Comparison of ENCODE assay signal across 8 cellular contexts in the genomic region with DNA sequence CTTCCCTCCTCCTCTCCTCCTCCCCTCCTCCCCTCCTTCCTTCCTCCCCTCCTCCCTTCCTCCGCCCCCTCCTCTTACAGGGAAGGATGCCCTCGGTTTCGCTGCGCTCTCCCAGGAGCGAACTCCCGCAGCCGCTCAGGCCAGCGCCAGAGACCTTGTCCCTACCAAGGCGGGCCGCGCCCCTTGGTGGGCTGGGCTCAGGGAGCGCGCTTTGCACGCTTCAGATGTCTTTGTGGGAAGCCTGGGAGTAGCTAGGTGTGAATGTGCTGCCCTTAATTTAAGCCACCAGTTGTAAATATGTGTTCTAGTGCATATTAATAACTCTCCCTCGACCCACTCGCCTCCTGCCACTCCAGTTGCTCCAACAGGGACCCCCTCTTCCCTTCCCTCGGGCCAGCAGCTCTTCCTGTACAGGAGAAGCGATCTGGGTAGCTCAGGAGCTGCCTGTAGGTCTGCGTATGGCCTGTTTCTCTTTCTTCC.
DNase-seq lines count a peak whose midpoint lies in the region; ATAC-seq and TF ChIP-seq lines count a peak whose summit lies in the region.

No MANE protein-coding gene starts in this region.

- ATAC-seq in GM18868 (IDR thresholded peaks at IDR 0.05; ENCODE audit: unreplicated experiment) = no peak

- DNase-seq in COLO668 (lab: John Stamatoyannopoulos, UW; ENCODE audit: unreplicated experiment) (peak; percentile 57), LNCaP clone FGC (ENCODE audit: low read depth) (no peak), hepatic stellate cell (ENCODE audit: low spot score) (peak; percentile 22), skeletal muscle cell (ENCODE audit: low read depth) (peak; percentile 17), GF-D8 (lab: John Stamatoyannopoulos, UW) (no peak), CD1c-positive myeloid dendritic cell (ENCODE audit: extremely low spot score) (no peak)
- DNase-seq in activated naive CD4-positive, alpha-beta T cell treated with anti-CD3 and anti-CD28 coated beads, Interleukin-2, amount 10 ng/mL, durations not matched to agents 7 days and 5 days = peak; percentile 41

- TF ChIP-seq CTCF in LNCaP clone FGC (IDR thresholded peaks at IDR 0.05; ENCODE audit: control insufficient read depth, extremely low read depth, insufficient read depth) = no peak

- peaks cover 70% of the 10 kb centered on the region for H3K27me3 Mint-ChIP-seq in activated naive CD4-positive, alpha-beta T cell treated with anti-CD3 and anti-CD28 coated beads, Interleukin-2, amount 10 ng/mL, durations not matched to agents 7 days and 5 days

- no peak overlapping the region for H3K27ac Mint-ChIP-seq in activated naive CD4-positive, alpha-beta T cell treated with anti-CD3 and anti-CD28 coated beads, Interleukin-2, amount 10 ng/mL, durations not matched to agents 7 days and 5 days

- H3K4me3 ChIP-seq in LNCaP clone FGC (ENCODE audit: low read depth, low read length) (peak overlapping the region; percentile 55), skeletal muscle cell (ENCODE audit: low read depth, low read length) (peak overlapping the region; percentile 74)

- H3K4me1 Mint-ChIP-seq in activated naive CD4-positive, alpha-beta T cell treated with anti-CD3 and anti-CD28 coated beads, Interleukin-2, amount 10 ng/mL, durations not matched to agents 7 days and 5 days = peaks cover 17% of the 10 kb centered on the region

- H3K9me3 Mint-ChIP-seq in activated naive CD4-positive, alpha-beta T cell treated with anti-CD3 and anti-CD28 coated beads, Interleukin-2, amount 10 ng/mL, durations not matched to agents 7 days and 5 days = no peaks in the 10 kb centered on the region

- CTCF ChIA-PET in activated naive CD4-positive, alpha-beta T cell treated with anti-CD3 and anti-CD28 coated beads, Interleukin-2, amount 10 ng/mL, durations not matched to agents 7 days and 5 days (lab: Charles Lee) = interaction anchor here (1.0 to 1.8 kb wide), 6 partner anchors 12 to 150 kb away, joined by 3 to 9 read pairs (median 4); a partner anchor contains a TSS

- no peaks in the 10 kb centered on the region for H3K36me3 Mint-ChIP-seq in activated naive CD4-positive, alpha-beta T cell treated with anti-CD3 and anti-CD28 coated beads, Interleukin-2, amount 10 ng/mL, durations not matched to agents 7 days and 5 days

- H3K4me3 Mint-ChIP-seq in activated naive CD4-positive, alpha-beta T cell treated with anti-CD3 and anti-CD28 coated beads, Interleukin-2, amount 10 ng/mL, durations not matched to agents 7 days and 5 days = peak overlapping the region; percentile 82

Comparison
In these comparisons a context has a peak if more than half of its experiments do, and no peak if none do; other contexts are left out.
1. DNase-seq: peak in COLO668 (single experiment), activated naive CD4-positive, alpha-beta T cell treated with anti-CD3 and anti-CD28 coated beads, Interleukin-2, amount 10 ng/mL, durations not matched to agents 7 days and 5 days (single experiment), hepatic stellate cell (single experiment) and skeletal muscle cell (single experiment); none in LNCaP clone FGC (single experiment), GF-D8 (single experiment) and CD1c-positive myeloid dendritic cell (single experiment).